In genomic region chr1:162855461-162856150, GRCh38 we compare ENCODE assay signal across 1 cellular context.
TF ChIP-seq lines count a peak whose summit lies in the region.

No MANE protein-coding gene starts in this region.

TF ChIP-seq in K562, 482 proteins besides CTCF, POLR2A, EP300 and RAD21 (continued from another document):
- TF ChIP-seq THRA (IDR thresholded peaks at IDR 0.05) = no peak
- no peak for TF ChIP-seq ZNF561 (CRISPR knock-in tag; conservative IDR thresholded peaks at IDR 0.05)
